ENCODE assay signal across 1 cellular context in genomic region chr4:76588268-76588667, GRCh38.
TF ChIP-seq lines count a peak whose summit lies in the region.

No MANE protein-coding gene starts in this region.

TF ChIP-seq in HEK293, 187 proteins besides CTCF, POLR2A, EP300 and RAD21 (continued from another document):
- TF ChIP-seq, protein P1, sequence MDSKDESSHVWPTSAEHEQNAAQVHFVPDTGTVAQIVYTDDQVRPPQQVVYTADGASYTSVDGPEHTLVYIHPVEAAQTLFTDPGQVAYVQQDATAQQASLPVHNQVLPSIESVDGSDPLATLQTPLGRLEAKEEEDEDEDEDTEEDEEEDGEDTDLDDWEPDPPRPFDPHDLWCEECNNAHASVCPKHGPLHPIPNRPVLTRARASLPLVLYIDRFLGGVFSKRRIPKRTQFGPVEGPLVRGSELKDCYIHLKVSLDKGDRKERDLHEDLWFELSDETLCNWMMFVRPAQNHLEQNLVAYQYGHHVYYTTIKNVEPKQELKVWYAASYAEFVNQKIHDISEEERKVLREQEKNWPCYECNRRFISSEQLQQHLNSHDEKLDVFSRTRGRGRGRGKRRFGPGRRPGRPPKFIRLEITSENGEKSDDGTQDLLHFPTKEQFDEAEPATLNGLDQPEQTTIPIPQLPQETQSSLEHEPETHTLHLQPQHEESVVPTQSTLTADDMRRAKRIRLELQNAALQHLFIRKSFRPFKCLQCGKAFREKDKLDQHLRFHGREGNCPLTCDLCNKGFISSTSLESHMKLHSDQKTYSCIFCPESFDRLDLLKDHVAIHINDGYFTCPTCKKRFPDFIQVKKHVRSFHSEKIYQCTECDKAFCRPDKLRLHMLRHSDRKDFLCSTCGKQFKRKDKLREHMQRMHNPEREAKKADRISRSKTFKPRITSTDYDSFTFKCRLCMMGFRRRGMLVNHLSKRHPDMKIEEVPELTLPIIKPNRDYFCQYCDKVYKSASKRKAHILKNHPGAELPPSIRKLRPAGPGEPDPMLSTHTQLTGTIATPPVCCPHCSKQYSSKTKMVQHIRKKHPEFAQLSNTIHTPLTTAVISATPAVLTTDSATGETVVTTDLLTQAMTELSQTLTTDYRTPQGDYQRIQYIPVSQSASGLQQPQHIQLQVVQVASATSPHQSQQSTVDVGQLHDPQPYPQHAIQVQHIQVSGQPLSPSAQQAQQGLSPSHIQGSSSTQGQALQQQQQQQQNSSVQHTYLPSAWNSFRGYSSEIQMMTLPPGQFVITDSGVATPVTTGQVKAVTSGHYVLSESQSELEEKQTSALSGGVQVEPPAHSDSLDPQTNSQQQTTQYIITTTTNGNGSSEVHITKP (tag by site-specific recombination; IDR thresholded peaks at IDR 0.05), result peak; percentile 33
- no peak for TF ChIP-seq REPIN1 (tag by site-specific recombination; IDR thresholded peaks at IDR 0.05; ENCODE audit: low read depth)
- TF ChIP-seq ZNF530 (tag by site-specific recombination; IDR thresholded peaks at IDR 0.05; ENCODE audit: low read depth), result no peak
- TF ChIP-seq, protein P2, sequence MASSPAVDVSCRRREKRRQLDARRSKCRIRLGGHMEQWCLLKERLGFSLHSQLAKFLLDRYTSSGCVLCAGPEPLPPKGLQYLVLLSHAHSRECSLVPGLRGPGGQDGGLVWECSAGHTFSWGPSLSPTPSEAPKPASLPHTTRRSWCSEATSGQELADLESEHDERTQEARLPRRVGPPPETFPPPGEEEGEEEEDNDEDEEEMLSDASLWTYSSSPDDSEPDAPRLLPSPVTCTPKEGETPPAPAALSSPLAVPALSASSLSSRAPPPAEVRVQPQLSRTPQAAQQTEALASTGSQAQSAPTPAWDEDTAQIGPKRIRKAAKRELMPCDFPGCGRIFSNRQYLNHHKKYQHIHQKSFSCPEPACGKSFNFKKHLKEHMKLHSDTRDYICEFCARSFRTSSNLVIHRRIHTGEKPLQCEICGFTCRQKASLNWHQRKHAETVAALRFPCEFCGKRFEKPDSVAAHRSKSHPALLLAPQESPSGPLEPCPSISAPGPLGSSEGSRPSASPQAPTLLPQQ (tag by site-specific recombination; IDR thresholded peaks at IDR 0.05), result no peak
- peak; percentile 69 for TF ChIP-seq ZIC2 (tag by site-specific recombination; IDR thresholded peaks at IDR 0.05)
- TF ChIP-seq BCL6B (tag by site-specific recombination; IDR thresholded peaks at IDR 0.05), result no peak
- TF ChIP-seq ZBTB17 (tag by site-specific recombination; IDR thresholded peaks at IDR 0.05), result no peak
- TF ChIP-seq ZNF473 (tag by site-specific recombination; IDR thresholded peaks at IDR 0.05), result no peak
- TF ChIP-seq REST (tag by site-specific recombination; IDR thresholded peaks at IDR 0.05), result peak; percentile 14; the same call in 1 of the 2 replicates
- TF ChIP-seq ZNF48 (tag by site-specific recombination; IDR thresholded peaks at IDR 0.05), result no peak
- TF ChIP-seq, protein P3, sequence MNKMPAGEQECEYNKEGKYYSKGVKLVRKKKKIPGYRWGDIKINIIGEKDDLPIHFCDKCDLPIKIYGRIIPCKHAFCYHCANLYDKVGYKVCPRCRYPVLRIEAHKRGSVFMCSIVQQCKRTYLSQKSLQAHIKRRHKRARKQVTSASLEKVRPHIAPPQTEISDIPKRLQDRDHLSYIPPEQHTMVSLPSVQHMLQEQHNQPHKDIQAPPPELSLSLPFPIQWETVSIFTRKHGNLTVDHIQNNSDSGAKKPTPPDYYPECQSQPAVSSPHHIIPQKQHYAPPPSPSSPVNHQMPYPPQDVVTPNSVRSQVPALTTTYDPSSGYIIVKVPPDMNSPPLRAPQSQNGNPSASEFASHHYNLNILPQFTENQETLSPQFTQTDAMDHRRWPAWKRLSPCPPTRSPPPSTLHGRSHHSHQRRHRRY (tag by site-specific recombination; IDR thresholded peaks at IDR 0.05), result no peak
- TF ChIP-seq ZNF677 (tag by site-specific recombination; IDR thresholded peaks at IDR 0.05), result no peak
